In the genomic region with DNA sequence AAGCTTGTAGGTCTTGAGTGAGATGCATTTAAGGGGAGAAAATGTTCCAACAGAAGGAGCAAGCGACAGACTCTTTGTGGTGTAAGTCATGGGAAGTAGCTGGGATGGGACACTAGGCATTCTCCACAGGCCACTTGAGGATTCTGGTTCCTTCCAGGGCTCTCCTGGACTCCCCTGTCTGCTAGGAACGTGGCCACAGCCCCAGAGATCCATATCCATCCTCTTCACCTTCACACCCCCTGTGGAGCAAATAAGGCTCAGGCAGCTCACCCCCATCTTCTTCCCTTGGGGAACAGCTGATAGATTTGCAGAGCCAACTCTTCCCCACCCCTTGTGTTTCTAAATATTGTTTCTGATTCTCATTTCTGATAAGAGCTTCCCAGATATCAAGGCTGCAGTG, we compare ENCODE assay signal across 35 cellular contexts.
"Had no signal": no experiment of that assay in that cellular context is flagged by ENCODE, and none has a peak within 500 bp of the region (broad histone marks: within the 10 kb centered on the region; RNA-seq: fewer than 3 reads in every experiment).

No MANE protein-coding gene starts in this region.

- H3K36me3 ChIP-seq: MG63 had no signal

- H3K9me3 ChIP-seq: MG63 had no signal

- H3K27ac ChIP-seq: KMS-11 had no signal

- H3K27me3 ChIP-seq: MG63 had no signal

- DNase-seq: Karpas-422, Kasumi-1, KBM-7, KG1, MG63, MM.1S, MV-4-11, NCI-H1048, NCI-H1092, NCI-H1092 treated with DMSO at 0.1 percent for 48 hours, NCI-H1105, NCI-H1105 treated with DMSO at 0.1 percent for 48 hours, NCI-H1417, NCI-H1417 treated with DMSO at 0.1 percent for 48 hours, NCI-H1436, NCI-H1436 treated with DMSO at 0.1 percent for 48 hours, NCI-H146, NCI-H1694, NCI-H1694 treated with DMSO at 0.1 percent for 48 hours, NCI-H187, NCI-H187 treated with DMSO at 0.1 percent for 48 hours, NCI-H1930, NCI-H2029, NCI-H2029 treated with DMSO at 0.1 percent for 48 hours, NCI-H2081, NCI-H2081 treated with DMSO at 0.1 percent for 48 hours, NCI-H2107, NCI-H2171, NCI-H2171 treated with DMSO at 0.1 percent for 48 hours, NCI-H2227 treated with DMSO at 0.1 percent for 48 hours, NCI-H226, NCI-H345, NCI-H446, NCI-H446 treated with DMSO at 0.1 percent for 48 hours had no signal

- H3K4me3 ChIP-seq: MG63 had no signal
